In the genomic region with DNA sequence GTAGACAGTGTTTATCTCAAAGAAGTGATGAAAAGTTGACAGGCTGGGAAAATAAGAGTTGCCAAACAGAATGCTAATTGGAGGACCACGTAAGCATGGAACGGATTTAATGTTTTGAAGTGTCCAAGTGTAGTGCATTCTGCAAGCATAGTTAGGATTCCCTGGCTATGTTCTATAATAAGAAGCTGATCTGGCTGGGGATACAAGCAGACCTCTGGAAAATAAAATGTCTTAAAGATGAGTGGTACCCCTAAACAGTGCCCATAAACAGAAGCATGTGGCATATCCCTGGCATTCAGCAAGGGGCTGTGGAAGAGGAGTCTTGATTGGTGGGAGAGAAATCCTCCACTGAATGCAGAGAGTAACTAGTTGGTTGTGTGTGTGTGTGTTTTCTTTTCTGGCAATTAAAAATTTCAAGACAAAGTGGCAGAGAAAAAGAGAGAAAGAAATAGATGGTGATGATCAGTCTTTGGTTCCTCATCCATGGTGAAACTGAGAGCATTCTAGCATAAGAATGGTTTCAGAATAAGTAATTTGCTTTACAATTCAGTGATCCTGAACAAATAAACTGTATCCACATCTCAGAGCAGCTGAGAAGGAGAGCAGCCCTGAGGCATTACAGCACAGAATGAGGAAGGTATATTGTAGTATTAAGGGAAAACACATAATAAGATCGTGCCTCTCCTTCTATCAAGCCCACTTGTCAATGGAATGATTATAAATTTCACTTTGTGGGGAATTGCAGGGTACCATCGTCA, we compare ENCODE assay signal across 2 cellular contexts.
A peak's percentile ranks its signal among the peaks of the same experiment; 100 is the strongest.
TF ChIP-seq lines count a peak whose summit lies in the region.

No MANE protein-coding gene starts in this region.

TF ChIP-seq in GM23338, 12 proteins besides CTCF, POLR2A, EP300 and RAD21:
- TF ChIP-seq, protein P1, sequence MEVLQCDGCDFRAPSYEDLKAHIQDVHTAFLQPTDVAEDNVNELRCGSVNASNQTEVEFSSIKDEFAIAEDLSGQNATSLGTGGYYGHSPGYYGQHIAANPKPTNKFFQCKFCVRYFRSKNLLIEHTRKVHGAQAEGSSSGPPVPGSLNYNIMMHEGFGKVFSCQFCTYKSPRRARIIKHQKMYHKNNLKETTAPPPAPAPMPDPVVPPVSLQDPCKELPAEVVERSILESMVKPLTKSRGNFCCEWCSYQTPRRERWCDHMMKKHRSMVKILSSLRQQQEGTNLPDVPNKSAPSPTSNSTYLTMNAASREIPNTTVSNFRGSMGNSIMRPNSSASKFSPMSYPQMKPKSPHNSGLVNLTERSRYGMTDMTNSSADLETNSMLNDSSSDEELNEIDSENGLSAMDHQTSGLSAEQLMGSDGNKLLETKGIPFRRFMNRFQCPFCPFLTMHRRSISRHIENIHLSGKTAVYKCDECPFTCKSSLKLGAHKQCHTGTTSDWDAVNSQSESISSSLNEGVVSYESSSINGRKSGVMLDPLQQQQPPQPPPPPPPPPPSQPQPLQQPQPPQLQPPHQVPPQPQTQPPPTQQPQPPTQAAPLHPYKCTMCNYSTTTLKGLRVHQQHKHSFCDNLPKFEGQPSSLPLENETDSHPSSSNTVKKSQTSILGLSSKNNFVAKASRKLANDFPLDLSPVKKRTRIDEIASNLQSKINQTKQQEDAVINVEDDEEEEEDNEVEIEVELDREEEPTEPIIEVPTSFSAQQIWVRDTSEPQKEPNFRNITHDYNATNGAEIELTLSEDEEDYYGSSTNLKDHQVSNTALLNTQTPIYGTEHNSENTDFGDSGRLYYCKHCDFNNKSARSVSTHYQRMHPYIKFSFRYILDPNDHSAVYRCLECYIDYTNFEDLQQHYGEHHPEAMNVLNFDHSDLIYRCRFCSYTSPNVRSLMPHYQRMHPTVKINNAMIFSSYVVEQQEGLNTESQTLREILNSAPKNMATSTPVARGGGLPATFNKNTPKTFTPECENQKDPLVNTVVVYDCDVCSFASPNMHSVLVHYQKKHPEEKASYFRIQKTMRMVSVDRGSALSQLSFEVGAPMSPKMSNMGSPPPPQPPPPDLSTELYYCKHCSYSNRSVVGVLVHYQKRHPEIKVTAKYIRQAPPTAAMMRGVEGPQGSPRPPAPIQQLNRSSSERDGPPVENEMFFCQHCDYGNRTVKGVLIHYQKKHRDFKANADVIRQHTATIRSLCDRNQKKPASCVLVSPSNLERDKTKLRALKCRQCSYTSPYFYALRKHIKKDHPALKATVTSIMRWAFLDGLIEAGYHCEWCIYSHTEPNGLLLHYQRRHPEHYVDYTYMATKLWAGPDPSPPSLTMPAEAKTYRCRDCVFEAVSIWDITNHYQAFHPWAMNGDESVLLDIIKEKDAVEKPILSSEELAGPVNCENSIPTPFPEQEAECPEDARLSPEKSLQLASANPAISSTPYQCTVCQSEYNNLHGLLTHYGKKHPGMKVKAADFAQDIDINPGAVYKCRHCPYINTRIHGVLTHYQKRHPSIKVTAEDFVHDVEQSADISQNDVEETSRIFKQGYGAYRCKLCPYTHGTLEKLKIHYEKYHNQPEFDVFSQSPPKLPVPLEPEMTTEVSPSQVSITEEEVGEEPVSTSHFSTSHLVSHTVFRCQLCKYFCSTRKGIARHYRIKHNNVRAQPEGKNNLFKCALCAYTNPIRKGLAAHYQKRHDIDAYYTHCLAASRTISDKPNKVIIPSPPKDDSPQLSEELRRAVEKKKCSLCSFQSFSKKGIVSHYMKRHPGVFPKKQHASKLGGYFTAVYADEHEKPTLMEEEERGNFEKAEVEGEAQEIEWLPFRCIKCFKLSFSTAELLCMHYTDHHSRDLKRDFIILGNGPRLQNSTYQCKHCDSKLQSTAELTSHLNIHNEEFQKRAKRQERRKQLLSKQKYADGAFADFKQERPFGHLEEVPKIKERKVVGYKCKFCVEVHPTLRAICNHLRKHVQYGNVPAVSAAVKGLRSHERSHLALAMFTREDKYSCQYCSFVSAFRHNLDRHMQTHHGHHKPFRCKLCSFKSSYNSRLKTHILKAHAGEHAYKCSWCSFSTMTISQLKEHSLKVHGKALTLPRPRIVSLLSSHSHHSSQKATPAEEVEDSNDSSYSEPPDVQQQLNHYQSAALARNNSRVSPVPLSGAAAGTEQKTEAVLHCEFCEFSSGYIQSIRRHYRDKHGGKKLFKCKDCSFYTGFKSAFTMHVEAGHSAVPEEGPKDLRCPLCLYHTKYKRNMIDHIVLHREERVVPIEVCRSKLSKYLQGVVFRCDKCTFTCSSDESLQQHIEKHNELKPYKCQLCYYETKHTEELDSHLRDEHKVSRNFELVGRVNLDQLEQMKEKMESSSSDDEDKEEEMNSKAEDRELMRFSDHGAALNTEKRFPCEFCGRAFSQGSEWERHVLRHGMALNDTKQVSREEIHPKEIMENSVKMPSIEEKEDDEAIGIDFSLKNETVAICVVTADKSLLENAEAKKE (CRISPR knock-in tag; IDR thresholded peaks at IDR 0.05): no peak
- no peak for TF ChIP-seq POLR2AphosphoS5 (IDR thresholded peaks at IDR 0.05; ENCODE audit: low read depth)
- no peak for TF ChIP-seq STAT1 (IDR thresholded peaks at IDR 0.05; ENCODE audit: unreplicated experiment)
TF ChIP-seq in GM23338: peak in this region for 0.

TF ChIP-seq in GM12878, 131 proteins besides CTCF, POLR2A, EP300 and RAD21 (continued from another document):
- TF ChIP-seq MTA2 (IDR thresholded peaks at IDR 0.05; ENCODE audit: low read depth) (0 out of 2 replicates have a peak, but pooled peaks have one; percentile 24), NR2F1 (conservative IDR thresholded peaks at IDR 0.05) (peak; percentile 63), JUNB (IDR thresholded peaks at IDR 0.05) (peak; percentile 44; the same call in 1 of the 2 replicates), PML (IDR thresholded peaks at IDR 0.05; ENCODE audit: low read length) (no peak)
